In the genomic region with DNA sequence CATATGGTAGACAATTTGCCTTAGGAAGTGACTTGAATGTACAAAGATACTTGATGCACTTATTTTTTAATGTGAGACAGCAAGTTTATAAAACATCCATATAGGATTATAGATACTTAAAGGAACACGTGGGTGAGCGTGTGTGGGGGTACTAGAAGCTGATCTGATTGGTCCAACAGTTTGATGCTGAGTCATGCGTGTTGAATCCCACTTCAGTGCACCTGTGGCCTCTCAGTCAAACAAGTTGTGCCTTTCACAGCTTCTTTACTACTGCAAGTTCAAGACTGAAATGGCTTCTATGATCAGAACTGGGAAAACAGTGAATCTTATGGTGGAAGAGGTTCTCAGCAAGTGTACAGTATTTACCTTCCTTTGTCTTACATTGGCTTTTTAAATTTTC, we compare ENCODE assay signal across 2 cellular contexts.
TF ChIP-seq lines count a peak whose summit lies in the region.

No MANE protein-coding gene starts in this region.

TF ChIP-seq in IMR-90, 13 proteins besides CTCF, POLR2A, EP300 and RAD21:
- TF ChIP-seq MAFK (IDR thresholded peaks at IDR 0.05; ENCODE audit: low read depth, low read length): no peak
- TF ChIP-seq MXI1 (IDR thresholded peaks at IDR 0.05; ENCODE audit: borderline replicate concordance, low read depth, low read length): no peak
- TF ChIP-seq RCOR1 (IDR thresholded peaks at IDR 0.05; ENCODE audit: insufficient replicate concordance, low read length): no peak

TF ChIP-seq in WTC11, 78 proteins besides CTCF, POLR2A, EP300 and RAD21:
- TF ChIP-seq, protein P1, sequence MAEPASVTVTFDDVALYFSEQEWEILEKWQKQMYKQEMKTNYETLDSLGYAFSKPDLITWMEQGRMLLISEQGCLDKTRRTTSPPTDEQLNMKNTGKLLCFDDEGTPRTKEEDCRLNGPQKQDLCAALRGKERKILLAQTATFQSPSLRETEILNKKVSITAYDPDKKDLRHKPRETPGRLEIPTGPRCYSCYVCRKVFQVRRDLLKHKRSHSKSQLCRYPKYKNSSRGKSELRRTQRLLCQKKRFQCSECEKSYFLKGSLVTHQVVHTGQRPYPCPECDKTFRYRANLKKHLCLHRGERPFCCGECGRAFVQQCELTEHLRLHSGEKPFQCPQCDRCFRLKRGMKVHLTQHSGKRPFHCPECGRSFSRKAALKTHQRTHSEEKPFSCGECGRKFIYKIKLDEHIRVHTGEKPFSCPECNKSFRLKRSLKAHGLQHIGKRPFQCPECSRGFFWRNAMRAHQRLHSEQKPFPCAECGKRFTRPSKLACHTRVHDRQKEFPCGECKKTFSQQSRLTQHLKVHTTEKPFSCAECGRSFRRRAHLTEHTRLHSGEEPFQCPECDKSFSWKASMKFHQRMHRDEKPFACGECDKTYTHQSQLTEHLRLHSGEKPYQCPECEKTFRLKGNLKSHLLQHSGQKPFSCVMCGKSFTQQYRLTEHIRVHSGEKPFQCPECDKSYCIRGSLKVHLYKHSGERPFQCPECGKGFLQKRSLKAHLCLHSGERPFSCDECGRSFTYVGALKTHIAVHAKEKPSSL (CRISPR knock-in tag; conservative IDR thresholded peaks at IDR 0.05): no peak
- TF ChIP-seq, protein P2, sequence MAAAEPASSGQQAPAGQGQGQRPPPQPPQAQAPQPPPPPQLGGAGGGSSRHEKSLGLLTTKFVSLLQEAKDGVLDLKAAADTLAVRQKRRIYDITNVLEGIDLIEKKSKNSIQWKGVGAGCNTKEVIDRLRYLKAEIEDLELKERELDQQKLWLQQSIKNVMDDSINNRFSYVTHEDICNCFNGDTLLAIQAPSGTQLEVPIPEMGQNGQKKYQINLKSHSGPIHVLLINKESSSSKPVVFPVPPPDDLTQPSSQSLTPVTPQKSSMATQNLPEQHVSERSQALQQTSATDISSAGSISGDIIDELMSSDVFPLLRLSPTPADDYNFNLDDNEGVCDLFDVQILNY (CRISPR knock-in tag; IDR thresholded peaks at IDR 0.05): no peak
- TF ChIP-seq ZNF138 (CRISPR knock-in tag; conservative IDR thresholded peaks at IDR 0.05): no peak
TF ChIP-seq in WTC11: peak in this region for 0.
